Comparison of ENCODE assay signal across 16 cellular contexts in the genomic region with DNA sequence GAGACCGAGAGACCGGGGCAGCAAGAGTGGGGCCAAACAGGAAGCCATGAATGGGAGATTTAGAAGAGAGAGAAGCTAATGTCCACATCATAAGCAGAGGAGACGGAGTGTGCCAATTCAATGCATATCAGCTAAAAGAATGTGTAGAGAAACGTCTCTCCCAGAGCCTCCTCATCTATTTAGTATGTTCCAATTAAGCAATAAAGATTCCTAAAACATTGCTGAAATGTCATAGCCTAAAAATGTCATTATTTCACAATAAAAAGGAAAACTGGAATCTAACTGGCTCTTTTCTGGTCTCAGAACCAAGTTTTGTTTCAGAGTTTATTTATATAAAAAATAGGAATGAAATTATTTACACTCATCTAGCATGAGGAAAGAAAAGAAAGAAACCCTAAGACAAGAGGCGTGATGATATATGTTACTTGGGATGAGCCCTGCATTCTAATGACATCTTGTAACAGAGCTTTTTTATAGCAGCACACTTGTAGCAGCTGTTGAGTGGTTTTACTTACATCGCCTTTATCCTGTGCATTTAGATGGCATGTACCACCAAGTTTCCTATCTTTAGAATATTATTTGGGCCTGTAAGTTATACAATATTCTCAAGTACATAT.
DNase-seq lines count a peak whose midpoint lies in the region; ATAC-seq and TF ChIP-seq lines count a peak whose summit lies in the region.
"Had no signal": no experiment of that assay in that cellular context is flagged by ENCODE, and none has a peak within 500 bp of the region (broad histone marks: within the 10 kb centered on the region; RNA-seq: fewer than 3 reads in every experiment).

No MANE protein-coding gene starts in this region.

- H3K27me3 ChIP-seq in body of pancreas (no peaks in the 10 kb centered on the region), transverse colon (no peaks in the 10 kb centered on the region)

- H3K27ac ChIP-seq in body of pancreas, result no peak overlapping the region
- H3K27ac ChIP-seq in transverse colon, result peak overlapping the region; percentile 18 to 69 (median 49)
- H3K27ac ChIP-seq: KMS-11, left ventricle myocardium inferior had no signal

- no peak for TF ChIP-seq CTCF in body of pancreas (IDR thresholded peaks at IDR 0.05)
- TF ChIP-seq CTCF in mesothelial cell of epicardium (IDR thresholded peaks at IDR 0.05; ENCODE audit: unreplicated experiment), result no peak
- no peak for TF ChIP-seq CTCF in transverse colon (IDR thresholded peaks at IDR 0.05)

- peaks cover 8% of the 10 kb centered on the region for H3K9me3 Mint-ChIP-seq in mesothelial cell of epicardium
- H3K9me3 Mint-ChIP-seq in naive thymus-derived CD8-positive, alpha-beta T cell, result peaks cover 0 to 16% (median 0%) of the 10 kb centered on the region in 9 donors
- H3K9me3 Mint-ChIP-seq: stimulated activated naive CD8-positive, alpha-beta T cell treated with anti-CD3 and anti-CD28 coated beads, Interleukin-15, Interleukin-2, amounts not matched to agents 100 ng/mL and 50 ng/mL, for 24 hours had no signal

- no peaks in the 10 kb centered on the region for H3K36me3 ChIP-seq in body of pancreas (replicated peaks in 1 of 2; ENCODE audit: insufficient read depth in 1 of 2, low read depth in 2 of 2)
- H3K36me3 ChIP-seq in transverse colon, result no peaks in the 10 kb centered on the region
- H3K36me3 ChIP-seq: left ventricle myocardium inferior had no signal

- DNase-seq in HS-27A (ENCODE audit: low read depth) (peak; percentile 86), body of pancreas (no peak), mesothelial cell of epicardium (ENCODE audit: low spot score in 2 of 2, unreplicated experiment in 2 of 2) (no peak), transverse colon (no peak)
- DNase-seq in naive thymus-derived CD8-positive, alpha-beta T cell, result no peak
- DNase-seq: activated CD4-positive, alpha-beta T cell treated with anti-CD3 and anti-CD28 coated beads, Interleukin-2, amount 50 U/mL, for 48 hours; dermis blood vessel endothelial cell; DMS79; glutamatergic neuron; left ventricle myocardium inferior; stimulated activated CD4-positive, alpha-beta T cell treated with anti-CD3 and anti-CD28 coated beads, Interleukin-4, amount 100 ng/mL, for 4 hours; T-helper 17 cell had no signal

- in situ Hi-C loops in transverse colon (cut with MboI; ENCODE audit: low pct_ligation_motif_present in 1 of 4, low pct_unique_long_range_greater_than_20kb in 1 of 4, low sequenced_read_pairs in 3 of 4), result no loop called here

- POLR2A ChIA-PET in naive thymus-derived CD8-positive, alpha-beta T cell (lab: Charles Lee), result no interaction called here

- H3K4me3 Mint-ChIP-seq in mesothelial cell of epicardium, result no peak overlapping the region
- H3K4me3 Mint-ChIP-seq in naive thymus-derived CD8-positive, alpha-beta T cell, result no peak overlapping the region
- H3K4me3 Mint-ChIP-seq: stimulated activated naive CD8-positive, alpha-beta T cell treated with anti-CD3 and anti-CD28 coated beads, Interleukin-15, Interleukin-2, amounts not matched to agents 100 ng/mL and 50 ng/mL, for 24 hours; T-helper 17 cell had no signal

- no peaks in the 10 kb centered on the region for H3K9me3 ChIP-seq in body of pancreas
- no peaks in the 10 kb centered on the region for H3K9me3 ChIP-seq in transverse colon
- H3K9me3 ChIP-seq: left ventricle myocardium inferior had no signal

- ATAC-seq in body of pancreas (peak; percentile 21), HG02798 (IDR thresholded peaks at IDR 0.05; ENCODE audit: poor library complexity, unreplicated experiment) (no peak), GM18505 (IDR thresholded peaks at IDR 0.05; ENCODE audit: unreplicated experiment) (no peak)
- no peak for ATAC-seq in naive thymus-derived CD8-positive, alpha-beta T cell
- ATAC-seq: T-helper 17 cell had no signal

- no peaks in the 10 kb centered on the region for H3K27me3 Mint-ChIP-seq in mesothelial cell of epicardium (ENCODE audit: low read depth)
- H3K27me3 Mint-ChIP-seq in naive thymus-derived CD8-positive, alpha-beta T cell, result peaks cover 0 to 5% (median 0%) of the 10 kb centered on the region in 5 donors
- H3K27me3 Mint-ChIP-seq: stimulated activated naive CD8-positive, alpha-beta T cell treated with anti-CD3 and anti-CD28 coated beads, Interleukin-15, Interleukin-2, amounts not matched to agents 100 ng/mL and 50 ng/mL, for 24 hours; T-helper 17 cell had no signal

- no peaks in the 10 kb centered on the region for H3K36me3 Mint-ChIP-seq in mesothelial cell of epicardium
- H3K36me3 Mint-ChIP-seq in naive thymus-derived CD8-positive, alpha-beta T cell, result no peaks in the 10 kb centered on the region

- H3K4me1 ChIP-seq in body of pancreas (peaks cover 5% of the 10 kb centered on the region), transverse colon (no peaks in the 10 kb centered on the region)
- H3K4me1 ChIP-seq: left ventricle myocardium inferior had no signal

- peak overlapping the region; percentile 67 for H3K27ac Mint-ChIP-seq in mesothelial cell of epicardium
- no peak overlapping the region for H3K27ac Mint-ChIP-seq in naive thymus-derived CD8-positive, alpha-beta T cell
- H3K27ac Mint-ChIP-seq: stimulated activated naive CD8-positive, alpha-beta T cell treated with anti-CD3 and anti-CD28 coated beads, Interleukin-15, Interleukin-2, amounts not matched to agents 100 ng/mL and 50 ng/mL, for 24 hours; T-helper 17 cell had no signal

- H3K4me3 ChIP-seq in body of pancreas (no peak overlapping the region), transverse colon (no peak overlapping the region)
- H3K4me3 ChIP-seq: left ventricle myocardium inferior had no signal

- TF ChIP-seq POLR2A in body of pancreas (IDR thresholded peaks at IDR 0.05) (no peak), transverse colon (IDR thresholded peaks at IDR 0.05) (no peak), GM18505 (IDR thresholded peaks at IDR 0.05; ENCODE audit: borderline replicate concordance, extremely low read depth, insufficient read depth, insufficient read length) (no peak)

- no peak for TF ChIP-seq EP300 in transverse colon (IDR thresholded peaks at IDR 0.05; ENCODE audit: low read depth)

- peaks cover 27% of the 10 kb centered on the region for H3K4me1 Mint-ChIP-seq in mesothelial cell of epicardium
- H3K4me1 Mint-ChIP-seq in naive thymus-derived CD8-positive, alpha-beta T cell, result no peaks in the 10 kb centered on the region
- H3K4me1 Mint-ChIP-seq: T-helper 17 cell had no signal

- WGBS in body of pancreas, 2 donors, result 73 to 76% methylated on average over 6 of the region's 6 CpGs
- WGBS in transverse colon (ENCODE audit: low coverage in 1 of 2), 2 donors, result 64 to 68% methylated on average over 6 of the region's 6 CpGs

- intact Hi-C loops in body of pancreas (cut with DNase I), result no loop called here
- intact Hi-C loops in transverse colon (cut with DNase I; ENCODE audit: low total_unique reads), result no loop called here

Comparison
In these comparisons a context has a peak if more than half of its experiments do, and no peak if none do; other contexts are left out.
1. H3K27ac ChIP-seq: peak in transverse colon (4 of 4); none in body of pancreas (0 of 4).